Comparison of ENCODE assay signal across 8 cellular contexts in genomic region chr7:5429857-5430611, GRCh38. TPM values are rescaled to one million over a fixed set of nuclear protein-coding genes. Genes with fewer than 3 reads are reported as not detected.
A peak's percentile ranks its signal among the peaks of the same experiment; 100 is the strongest.
DNase-seq lines count a peak whose midpoint lies in the region; ATAC-seq, FAIRE-seq and TF ChIP-seq lines count a peak whose summit lies in the region.

No MANE protein-coding gene starts in this region.

- H3K9me1 ChIP-seq in K562 (ENCODE audit: control insufficient read depth, insufficient read depth, low read length), result no peaks in the 10 kb centered on the region

- H3K36me3 ChIP-seq in K562 (ENCODE audit: control insufficient read depth, insufficient read depth, low read length), result no peaks in the 10 kb centered on the region

- peak overlapping the region; percentile 92 to 95 for H3K9ac ChIP-seq in K562 (ENCODE audit: insufficient read depth in 1 of 2, low read depth in 2 of 2, low read length in 2 of 2)

- peaks cover 18 to 23% of the 10 kb centered on the region in 2 donors for H3K36me3 Mint-ChIP-seq in CD14-positive monocyte
- peaks cover 2 to 7% of the 10 kb centered on the region in 2 donors for H3K36me3 Mint-ChIP-seq in stimulated activated naive B cell treated with anti-CD40 and anti-IgM and Interleukin-4, amounts not matched to agents 10 μg/mL and 1 μg/mL and 100 μg/mL, for 72 hours

- BruUV-seq in K562 (replicated peaks; lab: Mats Ljungman, UMichigan), result no TSS peak

- peak; percentile 90 for FAIRE-seq in HTR-8/SVneo (lab: Jason Lieb, UNC)
- no peak for FAIRE-seq in K562 (lab: Jason Lieb, UNC)

- TF ChIP-seq CTCF in CD14-positive monocyte (IDR thresholded peaks at IDR 0.05) (no peak), K562 (IDR thresholded peaks at IDR 0.05 in 2 of 3, conservative IDR thresholded peaks at IDR 0.05 in 1 of 3; ENCODE audit: insufficient read depth in 2 of 3, low read depth in 1 of 3, low read length in 3 of 3) (no peak)

- no peaks in the 10 kb centered on the region for H3K27me3 ChIP-seq in K562 (ENCODE audit: control insufficient read depth in 2 of 2, insufficient read depth in 2 of 2, low read length in 2 of 2)

- H3K9me3 Mint-ChIP-seq in CD14-positive monocyte, result peaks cover 5 to 13% (median 9%) of the 10 kb centered on the region in 7 donors
- H3K9me3 Mint-ChIP-seq in stimulated activated naive B cell treated with anti-CD40 and anti-IgM and Interleukin-4, amounts not matched to agents 10 μg/mL and 1 μg/mL and 100 μg/mL, for 72 hours, result peaks cover 2 to 4% of the 10 kb centered on the region in 2 donors

- POLR2A ChIA-PET in K562 (lab: Yijun Ruan, JAX), result interaction anchor here (0.5 to 1.9 kb wide), 10 partner anchors 9 to 195 kb away, joined by 3 to 10 read pairs (median 3); no protein-coding TSS in a partner anchor

- CTCF ChIA-PET in K562 (lab: Yijun Ruan, JAX; ENCODE audit: low intra/inter-chr PET ratio), result no interaction called here

- H4K20me1 ChIP-seq in K562 (replicated peaks; ENCODE audit: control insufficient read depth, insufficient read depth, low read length), result no peaks in the 10 kb centered on the region

- TF ChIP-seq POLR2A in K562 (conservative IDR thresholded peaks at IDR 0.05), result no peak

- in situ Hi-C loops in K562 (cut with MboI), result no loop called here

- TF ChIP-seq EP300 in K562 (IDR thresholded peaks at IDR 0.05; ENCODE audit: low read length), result no peak

- peak overlapping the region; percentile 98 for H3K27ac ChIP-seq in K562 (ENCODE audit: extremely low read depth, low read depth, low read length)

- peak overlapping the region; percentile 74 for H2AFZ ChIP-seq in K562 (ENCODE audit: low read depth, low read length)

- no peak for DNase-seq in CD14-positive monocyte (ENCODE audit: low spot score)
- peak; percentile 63 for DNase-seq in HTR-8/SVneo (ENCODE audit: insufficient read length, low spot score)
- DNase-seq in K562 (ENCODE audit: extremely low read depth in 1 of 4, low spot score in 3 of 4), result peak in 1 of 4 experiments; percentile 55
- peak; percentile 31 for DNase-seq in iris pigment epithelial cell (ENCODE audit: low read depth)
- no peak for DNase-seq in stimulated activated naive B cell treated with anti-CD40 and anti-IgM and Interleukin-4, amounts not matched to agents 10 μg/mL and 1 μg/mL and 100 μg/mL, for 72 hours

- no peaks in the 10 kb centered on the region for H3K9me3 ChIP-seq in K562 (replicated peaks; ENCODE audit: control insufficient read depth, insufficient read depth, low read depth, low read length)

- peaks cover 1 to 3% (median 2%) of the 10 kb centered on the region in 3 donors for H3K27me3 Mint-ChIP-seq in CD14-positive monocyte (ENCODE audit: low read depth in 3 of 3)
- peaks cover 65 to 94% of the 10 kb centered on the region in 2 donors for H3K27me3 Mint-ChIP-seq in stimulated activated naive B cell treated with anti-CD40 and anti-IgM and Interleukin-4, amounts not matched to agents 10 μg/mL and 1 μg/mL and 100 μg/mL, for 72 hours

- H3K4me2 ChIP-seq in K562 (ENCODE audit: insufficient read depth, low read length), result peak overlapping the region; percentile 77

- peak overlapping the region in 6 of 7 donors; percentile 19 to 85 (median 64) for H3K27ac Mint-ChIP-seq in CD14-positive monocyte
- peak overlapping the region; percentile 74 for H3K27ac Mint-ChIP-seq in stimulated activated naive B cell treated with anti-CD40 and anti-IgM and Interleukin-4, amounts not matched to agents 10 μg/mL and 1 μg/mL and 100 μg/mL, for 72 hours

- peaks cover 39 to 60% of the 10 kb centered on the region in 2 experiments for H3K4me1 ChIP-seq in K562 (replicated peaks in 1 of 2; ENCODE audit: control insufficient read depth in 2 of 2, insufficient read depth in 2 of 2, low read length in 2 of 2)

- WGBS in K562 (ENCODE audit: insufficient coverage, low coverage, missing lambda C conversion rate), result 39% methylated on average over 22 of the region's 30 CpGs

- peak overlapping the region; percentile 31 for H3K4me3 ChIP-seq in K562

- no peak for TF ChIP-seq RAD21 in K562 (CRISPR knock-in tag; conservative IDR thresholded peaks at IDR 0.05 in 1 of 2, IDR thresholded peaks at IDR 0.05 in 1 of 2)

- H3K4me3 Mint-ChIP-seq in CD14-positive monocyte, result peak overlapping the region; percentile 98 to 99
- H3K4me3 Mint-ChIP-seq in stimulated activated naive B cell treated with anti-CD40 and anti-IgM and Interleukin-4, amounts not matched to agents 10 μg/mL and 1 μg/mL and 100 μg/mL, for 72 hours, result peak overlapping the region; percentile 12 to 35

- H3K4me1 Mint-ChIP-seq in CD14-positive monocyte, result peaks cover 30% of the 10 kb centered on the region
- H3K4me1 Mint-ChIP-seq in stimulated activated naive B cell treated with anti-CD40 and anti-IgM and Interleukin-4, amounts not matched to agents 10 μg/mL and 1 μg/mL and 100 μg/mL, for 72 hours, result peaks cover 21 to 51% of the 10 kb centered on the region in 2 donors

- ATAC-seq in K562 (peak; percentile 2; the same call in 2 of the 3 replicates), HG02759 (IDR thresholded peaks at IDR 0.05; ENCODE audit: unreplicated experiment) (no peak), GM21526 (IDR thresholded peaks at IDR 0.05; ENCODE audit: low FRiP score, unreplicated experiment) (no peak), GM19035 (IDR thresholded peaks at IDR 0.05; ENCODE audit: unreplicated experiment) (no peak)
- no peak for ATAC-seq in stimulated activated naive B cell treated with anti-CD40 and anti-IgM and Interleukin-4, amounts not matched to agents 10 μg/mL and 1 μg/mL and 100 μg/mL, for 72 hours (replicated peaks)

- peaks cover 51% of the 10 kb centered on the region for H3K79me2 ChIP-seq in K562 (ENCODE audit: control insufficient read depth, insufficient read depth, low read length)

- intact Hi-C loops in CD14-positive monocyte (cut with micrococcal nuclease), result no loop called here
- intact Hi-C loops in K562 (cut with micrococcal nuclease), result no loop called here

TF ChIP-seq in K562, 482 proteins besides CTCF, POLR2A, EP300 and RAD21 (continues in another document):
- TF ChIP-seq PKNOX1 (IDR thresholded peaks at IDR 0.05) (peak; percentile 37; the same call in 1 of the 2 replicates), TAF1 (IDR thresholded peaks at IDR 0.05; ENCODE audit: control insufficient read depth, extremely low read depth, insufficient read depth, low read length, severe bottlenecking) (peak; percentile 7), RBM25 (IDR thresholded peaks at IDR 0.05; ENCODE audit: low read depth, low read length, severe bottlenecking) (peak; percentile 93), ZBTB17 (CRISPR knock-in tag; IDR thresholded peaks at IDR 0.05) (no peak; the same call in 1 of the 2 replicates), SNIP1 (IDR thresholded peaks at IDR 0.05; ENCODE audit: low read depth) (no peak)

RNA-seq across cellular contexts. Expression of gene TNRC18, which starts 6.4 kb away (rescaled TPM):
- under 1 TPM; 0.64 to 0.70 TPM for polyA plus RNA-seq in CD14-positive monocyte
- total RNA-seq in K562 (2011; cell fraction: chromatin; rRNA removed; ENCODE audit: low replicate concordance), result 41.9 and 74.6 TPM in 2 replicates
- 31.5 and 35.9 TPM in 2 replicates for total RNA-seq in K562 (2011; cell fraction: nucleolus; rRNA removed)
- 35.6 and 54.7 TPM in 2 replicates for total RNA-seq in K562 (2011; cell fraction: nucleoplasm; rRNA removed)
- total RNA-seq in K562 (2014; rRNA removed), result 14.3 and 18.0 TPM in 2 replicates
- total RNA-seq in K562 (2014; rRNA removed; fragmentation: Illumina TruSeq; extraction: Trizol), result 10.8 and 12.1 TPM in 2 replicates
- 19.8 and 23.5 TPM in 2 replicates for total RNA-seq in K562 (2015; rRNA removed; fragmentation: Illumina TruSeq; extraction: Trizol)
- total RNA-seq in K562 (2021), result 29.8 and 43.2 TPM in 2 replicates
- 3.2 and 4.2 TPM in 2 replicates for polyA plus RNA-seq in K562 (2011; rRNA removed)
- 3.5 and 8.3 TPM in 2 replicates for polyA plus RNA-seq in K562 (2011; cell fraction: cytosol; rRNA removed)
- polyA plus RNA-seq in K562 (2011; cell fraction: nucleus; rRNA removed), result 12.6 and 17.1 TPM in 2 replicates
- 25.7 and 34.0 TPM in 2 replicates for polyA plus RNA-seq in K562 (2012)
- 22.3 and 22.7 TPM in 2 replicates for polyA plus RNA-seq in K562 (2014; fragmentation: Illumina TruSeq; extraction: Trizol)
- polyA plus RNA-seq in K562 (2014; fragmentation: Nextera tagmentation; extraction: Ambion mirVana), result under 1 TPM; 0.03 TPM
- 19.2 and 27.2 TPM in 2 replicates for polyA plus RNA-seq in K562 (2014; rRNA removed)
- polyA minus RNA-seq in K562 (2011; rRNA and poly(A)+ RNA removed), result 10.0 and 10.2 TPM in 2 replicates
- 18.2 and 26.2 TPM in 2 replicates for polyA minus RNA-seq in K562 (2011; cell fraction: cytosol; rRNA and poly(A)+ RNA removed)
- polyA minus RNA-seq in K562 (2011; cell fraction: nucleus; rRNA and poly(A)+ RNA removed), result 11.3 and 12.7 TPM in 2 replicates

Comparison
In these comparisons a context has a peak if more than half of its experiments do, and no peak if none do; other contexts are left out.
1. DNase-seq: peak in HTR-8/SVneo (single experiment) and iris pigment epithelial cell (single experiment); none in CD14-positive monocyte (single experiment) and stimulated activated naive B cell treated with anti-CD40 and anti-IgM and Interleukin-4, amounts not matched to agents 10 μg/mL and 1 μg/mL and 100 μg/mL, for 72 hours (single experiment).